ENCODE assay signal across 1 cellular context in genomic region chr10:84139126-84140035, GRCh38.
TF ChIP-seq lines count a peak whose summit lies in the region.

TSS of gene GHITM (plus strand) at chr10:84139509. CDS start at chr10:84141501, 1,992 bp downstream.

TF ChIP-seq in K562, 482 proteins besides CTCF, POLR2A, EP300 and RAD21 (continued from another document and continues in another):
- TF ChIP-seq ZNF407 (IDR thresholded peaks at IDR 0.05; ENCODE audit: low read depth) (no peak), MXI1 (IDR thresholded peaks at IDR 0.05; ENCODE audit: low read depth, low read length) (no peak; the same call in 1 of the 2 replicates), KAT7 (CRISPR knock-in tag; IDR thresholded peaks at IDR 0.05; ENCODE audit: borderline replicate concordance) (peak; percentile 81; the same call in 1 of the 2 replicates), STAT5A (IDR thresholded peaks at IDR 0.05; ENCODE audit: borderline replicate concordance, low read length) (no peak), TFAM (CRISPR knock-in tag; conservative IDR thresholded peaks at IDR 0.05) (no peak), KLF10 (CRISPR knock-in tag; IDR thresholded peaks at IDR 0.05) (no peak), ARID3A (IDR thresholded peaks at IDR 0.05; ENCODE audit: borderline replicate concordance, low read depth, low read length) (no peak), ZNF830 (CRISPR knock-in tag; IDR thresholded peaks at IDR 0.05) (peak; percentile 86; the same call in 1 of the 2 replicates), NCOA6 (IDR thresholded peaks at IDR 0.05) (no peak), SMAD2 (IDR thresholded peaks at IDR 0.05; ENCODE audit: low read depth, low read length) (no peak), SAFB2 (IDR thresholded peaks at IDR 0.05; ENCODE audit: borderline replicate concordance, low read depth, low read length, severe bottlenecking) (no peak), DMBX1 (CRISPR knock-in tag; IDR thresholded peaks at IDR 0.05; ENCODE audit: borderline replicate concordance) (no peak), ZNF644 (tag; IDR thresholded peaks at IDR 0.05; ENCODE audit: low read depth) (peak; percentile 86; the same call in 1 of the 2 replicates), OTX1 (CRISPR knock-in tag; IDR thresholded peaks at IDR 0.05) (peak; percentile 59; the same call in 1 of the 2 replicates), THRB (CRISPR knock-in tag; conservative IDR thresholded peaks at IDR 0.05) (no peak), RBM34 (IDR thresholded peaks at IDR 0.05; ENCODE audit: borderline replicate concordance, insufficient read depth, low read length) (0 out of 2 replicates have a peak, but pooled peaks have one; percentile 41), CBFB (CRISPR knock-in tag; IDR thresholded peaks at IDR 0.05) (no peak), UBTF (IDR thresholded peaks at IDR 0.05; ENCODE audit: borderline replicate concordance in 1 of 2, low read depth in 2 of 2, low read length in 2 of 2) (peak; percentile 71 to 89; a peak in 3 of 4 replicates), NFRKB (IDR thresholded peaks at IDR 0.05; ENCODE audit: low read depth) (peak; percentile 97), ZNF212 (CRISPR knock-in tag; IDR thresholded peaks at IDR 0.05) (no peak), ZBTB7A (IDR thresholded peaks at IDR 0.05; ENCODE audit: borderline replicate concordance, control insufficient read depth, low read depth, low read length) (peak; percentile 59; the same call in 1 of the 2 replicates), REST (CRISPR knock-in tag; IDR thresholded peaks at IDR 0.05; ENCODE audit: low read depth) (peak; percentile 85; the same call in 1 of the 2 replicates), ZNF134 (CRISPR knock-in tag; conservative IDR thresholded peaks at IDR 0.05) (no peak), KAT8 (IDR thresholded peaks at IDR 0.05; ENCODE audit: low read depth) (no peak), MTF1 (CRISPR knock-in tag; IDR thresholded peaks at IDR 0.05; ENCODE audit: borderline replicate concordance) (no peak), BHLHE40 (IDR thresholded peaks at IDR 0.05; ENCODE audit: low read length) (peak; percentile 24), PRPF4 (IDR thresholded peaks at IDR 0.05; ENCODE audit: insufficient read depth, low read depth, low read length, poor library complexity, severe bottlenecking) (peak; percentile 79), DEAF1 (CRISPR knock-in tag; IDR thresholded peaks at IDR 0.05) (no peak), ZNF766 (CRISPR knock-in tag; conservative IDR thresholded peaks at IDR 0.05) (peak; percentile 95), SMAD4 (CRISPR knock-in tag; conservative IDR thresholded peaks at IDR 0.05) (0 out of 2 replicates have a peak, but pooled peaks have one; percentile 53), TCFL5 (CRISPR knock-in tag; conservative IDR thresholded peaks at IDR 0.05) (no peak), ZNF444 (CRISPR knock-in tag; IDR thresholded peaks at IDR 0.05) (no peak), ZC3H4 (CRISPR knock-in tag; IDR thresholded peaks at IDR 0.05; ENCODE audit: borderline replicate concordance) (peak; percentile 90; the same call in 1 of the 2 replicates), ADNP (tag; IDR thresholded peaks at IDR 0.05) (no peak), MAFK (IDR thresholded peaks at IDR 0.05; ENCODE audit: low read length) (peak; percentile 87), MAX (CRISPR knock-in tag; IDR thresholded peaks at IDR 0.05) (peak; percentile 79; the same call in 1 of the 2 replicates), MEIS2 (IDR thresholded peaks at IDR 0.05; ENCODE audit: partially characterized antibody) (no peak), ZNF274 (IDR thresholded peaks at IDR 0.05; ENCODE audit: borderline replicate concordance, low read depth, low read length) (no peak), DDX20 (tag; IDR thresholded peaks at IDR 0.05; ENCODE audit: low read depth) (no peak), MLX (CRISPR knock-in tag; conservative IDR thresholded peaks at IDR 0.05) (no peak), NCOA4 (IDR thresholded peaks at IDR 0.05; ENCODE audit: partially characterized antibody) (no peak), ZNF23 (CRISPR knock-in tag; IDR thresholded peaks at IDR 0.05) (no peak), NONO (IDR thresholded peaks at IDR 0.05; ENCODE audit: low read depth in 2 of 2, low read length in 1 of 2) (peak; percentile 67 to 83; a peak in 3 of 4 replicates), BMI1 (IDR thresholded peaks at IDR 0.05; ENCODE audit: low read length) (no peak), MECOM (CRISPR knock-in tag; IDR thresholded peaks at IDR 0.05) (no peak)
